ENCODE assay signal across 8 cellular contexts in the genomic region with DNA sequence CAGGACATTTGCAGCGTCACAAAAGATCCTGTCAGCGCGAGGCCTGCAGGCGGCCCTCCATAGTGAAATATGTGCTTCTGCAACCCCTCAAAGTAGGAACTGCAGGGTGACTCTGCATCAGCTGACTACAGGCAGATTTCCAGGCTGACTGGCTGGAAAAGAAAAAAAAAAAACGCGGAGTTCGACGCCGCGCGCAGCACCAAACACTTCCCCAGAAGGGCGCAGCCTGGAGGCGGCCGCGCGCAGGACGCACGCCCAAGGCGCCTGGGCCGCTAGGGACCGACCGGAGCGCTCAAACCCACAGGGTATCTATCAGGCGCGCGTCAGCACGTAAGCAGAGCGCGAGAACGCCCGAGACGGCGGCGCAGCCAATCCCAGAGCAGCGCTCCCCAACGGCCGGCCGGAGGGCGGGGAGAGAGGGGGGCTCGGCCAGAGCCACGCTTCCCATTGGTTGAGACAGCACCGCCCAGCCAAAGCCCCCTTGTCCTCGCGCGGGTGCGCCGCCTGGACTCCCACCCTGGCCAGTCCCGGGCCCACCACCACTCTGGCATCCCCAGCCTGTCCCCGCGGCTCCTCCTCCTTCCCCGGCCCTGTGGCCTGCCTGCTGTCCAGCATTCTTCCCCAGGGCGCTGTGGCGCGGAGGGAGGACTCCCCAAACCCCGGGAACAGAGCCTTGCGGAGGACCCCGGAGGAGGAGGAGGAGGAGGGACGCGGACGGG. TPM values are rescaled to one million over a fixed set of nuclear protein-coding genes. Genes with fewer than 3 reads are reported as not detected.
DNase-seq lines count a peak whose midpoint lies in the region; ATAC-seq and TF ChIP-seq lines count a peak whose summit lies in the region.

No MANE protein-coding gene starts in this region.

- H3K4me3 Mint-ChIP-seq in natural killer cell treated with Interleukin-12 subunit alpha and Interleukin-12 subunit beta and Interleukin-15 and Interleukin-18, amount 100 ng/mL, for 72 hours = peak overlapping the region; percentile 75

- H3K4me1 Mint-ChIP-seq in natural killer cell treated with Interleukin-12 subunit alpha and Interleukin-12 subunit beta and Interleukin-15 and Interleukin-18, amount 100 ng/mL, for 72 hours (ENCODE audit: low read depth in 2 of 2) = peaks cover 11 to 14% of the 10 kb centered on the region in 2 donors

- no peaks in the 10 kb centered on the region for H3K9me3 Mint-ChIP-seq in natural killer cell treated with Interleukin-12 subunit alpha and Interleukin-12 subunit beta and Interleukin-15 and Interleukin-18, amount 100 ng/mL, for 72 hours

- peaks cover 5% of the 10 kb centered on the region for H3K36me3 Mint-ChIP-seq in natural killer cell treated with Interleukin-12 subunit alpha and Interleukin-12 subunit beta and Interleukin-15 and Interleukin-18, amount 100 ng/mL, for 72 hours

- H3K4me3 ChIP-seq in LNCaP clone FGC (ENCODE audit: low read depth, low read length) = peak overlapping the region; percentile 95
- H3K4me3 ChIP-seq in fibroblast of pulmonary artery (replicated peaks; ENCODE audit: low read depth, low read length) = peak overlapping the region; percentile 84

- peaks cover 13 to 17% of the 10 kb centered on the region in 2 donors for H3K27me3 Mint-ChIP-seq in natural killer cell treated with Interleukin-12 subunit alpha and Interleukin-12 subunit beta and Interleukin-15 and Interleukin-18, amount 100 ng/mL, for 72 hours

- peak; percentile 98 to 99 for ATAC-seq in natural killer cell treated with Interleukin-12 subunit alpha and Interleukin-12 subunit beta and Interleukin-15 and Interleukin-18, amount 100 ng/mL, for 72 hours

- peak overlapping the region; percentile 72 to 90 for H3K27ac Mint-ChIP-seq in natural killer cell treated with Interleukin-12 subunit alpha and Interleukin-12 subunit beta and Interleukin-15 and Interleukin-18, amount 100 ng/mL, for 72 hours

- DNase-seq in ELF-1 (ENCODE audit: low read depth, low spot score) = peak; percentile 98
- DNase-seq in GOT3 (lab: John Stamatoyannopoulos, UW) = peak; percentile 93
- peak; percentile 89 for DNase-seq in LNCaP clone FGC (ENCODE audit: low read depth)
- DNase-seq in RPMI8226 = peak; percentile 99
- DNase-seq in activated T-helper 9 cell treated with anti-CD3 and anti-CD28 coated beads, Interleukin-2, amount 50 U/mL, for 16 hours (ENCODE audit: low read depth) = peak; percentile 87
- DNase-seq in fibroblast of pulmonary artery (ENCODE audit: low read depth) = peak; percentile 97
- peak; percentile 96 for DNase-seq in natural killer cell treated with Interleukin-12 subunit alpha and Interleukin-12 subunit beta and Interleukin-15 and Interleukin-18, amount 100 ng/mL, for 72 hours (ENCODE audit: low spot score)
- peak; percentile 93 for DNase-seq in stimulated activated naive CD4-positive, alpha-beta T cell treated with Interleukin-2 at 50 U/mL for 16 hours (lab: John Stamatoyannopoulos, UW)

- TF ChIP-seq CTCF in LNCaP clone FGC (IDR thresholded peaks at IDR 0.05; ENCODE audit: control insufficient read depth, extremely low read depth, insufficient read depth) (peak; percentile 68), fibroblast of pulmonary artery (IDR thresholded peaks at IDR 0.05; ENCODE audit: low read length, missing control alignments) (peak; percentile 50)

RNA-seq across cellular contexts. Expression of a gene that starts 1.0 kb away (rescaled TPM):
- 100 to 1,000 TPM in 1 of 2 donors, 10 to 100 TPM in 1; 62.4 to 136 TPM for total RNA-seq in natural killer cell treated with Interleukin-12 subunit alpha and Interleukin-12 subunit beta and Interleukin-15 and Interleukin-18, amount 100 ng/mL, for 72 hours

Comparison
In these comparisons a context has a peak if more than half of its experiments do, and no peak if none do; other contexts are left out.
1. Peak in every context shown above with its lines: DNase-seq, ATAC-seq and H3K4me3 ChIP-seq.